In the genomic region with DNA sequence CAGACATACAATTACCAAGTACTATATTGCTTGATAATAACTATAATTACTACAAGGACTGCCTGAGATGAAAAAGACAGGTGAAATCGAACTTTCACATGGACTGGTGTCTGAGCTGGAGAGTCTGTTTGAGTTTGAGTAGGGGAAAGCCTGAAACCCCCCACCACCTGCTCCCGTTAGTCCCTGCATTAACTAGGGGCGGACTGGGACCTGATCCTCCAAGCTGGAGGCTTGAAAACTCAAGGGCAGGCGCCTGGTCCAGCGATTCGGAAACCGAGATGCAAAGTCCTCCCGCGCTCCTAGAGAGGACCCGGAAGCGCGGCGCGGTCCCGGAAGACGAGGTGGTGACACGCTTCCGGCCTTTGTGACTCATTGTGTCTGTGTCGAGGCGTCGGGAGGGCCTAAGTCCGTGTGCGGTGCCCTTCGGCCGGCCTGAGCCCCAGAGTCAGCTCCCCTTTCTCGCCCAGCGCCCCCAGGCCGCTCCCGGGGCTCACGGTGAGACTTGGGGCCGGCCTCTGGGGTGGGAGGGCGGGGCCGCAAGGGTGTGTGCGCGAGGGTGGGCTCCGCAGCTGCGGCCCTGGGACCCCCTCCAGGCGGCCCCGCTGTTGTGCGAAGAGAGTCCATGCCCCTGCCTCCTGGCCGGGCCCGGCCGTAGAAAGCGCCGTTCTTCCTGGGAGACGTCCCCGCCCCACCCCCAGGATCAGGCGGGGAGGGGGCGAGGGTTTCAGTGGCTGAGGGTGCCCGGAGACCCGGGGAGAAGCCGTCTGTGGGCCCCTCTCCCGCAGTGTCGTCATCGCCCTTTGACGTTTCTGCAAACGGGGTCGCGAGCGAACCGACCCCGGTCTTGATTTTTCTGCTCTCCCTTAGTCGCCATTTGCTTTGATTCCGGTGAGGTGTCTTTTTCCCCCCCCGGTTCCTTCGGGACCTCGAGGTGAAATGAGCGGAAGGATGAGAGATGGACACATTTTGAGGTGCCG, we compare ENCODE assay signal across 1 cellular context.
TF ChIP-seq lines count a peak whose summit lies in the region.

Gene ZKSCAN1 (plus strand): TSS at position 365 of the 977 bp plus-strand sequence. CDS start 7,911 bp downstream, outside the sequence.

TF ChIP-seq in HepG2, 621 proteins besides CTCF, POLR2A, EP300 and RAD21 (continued from another document and continues in another):
- TF ChIP-seq, protein P1, sequence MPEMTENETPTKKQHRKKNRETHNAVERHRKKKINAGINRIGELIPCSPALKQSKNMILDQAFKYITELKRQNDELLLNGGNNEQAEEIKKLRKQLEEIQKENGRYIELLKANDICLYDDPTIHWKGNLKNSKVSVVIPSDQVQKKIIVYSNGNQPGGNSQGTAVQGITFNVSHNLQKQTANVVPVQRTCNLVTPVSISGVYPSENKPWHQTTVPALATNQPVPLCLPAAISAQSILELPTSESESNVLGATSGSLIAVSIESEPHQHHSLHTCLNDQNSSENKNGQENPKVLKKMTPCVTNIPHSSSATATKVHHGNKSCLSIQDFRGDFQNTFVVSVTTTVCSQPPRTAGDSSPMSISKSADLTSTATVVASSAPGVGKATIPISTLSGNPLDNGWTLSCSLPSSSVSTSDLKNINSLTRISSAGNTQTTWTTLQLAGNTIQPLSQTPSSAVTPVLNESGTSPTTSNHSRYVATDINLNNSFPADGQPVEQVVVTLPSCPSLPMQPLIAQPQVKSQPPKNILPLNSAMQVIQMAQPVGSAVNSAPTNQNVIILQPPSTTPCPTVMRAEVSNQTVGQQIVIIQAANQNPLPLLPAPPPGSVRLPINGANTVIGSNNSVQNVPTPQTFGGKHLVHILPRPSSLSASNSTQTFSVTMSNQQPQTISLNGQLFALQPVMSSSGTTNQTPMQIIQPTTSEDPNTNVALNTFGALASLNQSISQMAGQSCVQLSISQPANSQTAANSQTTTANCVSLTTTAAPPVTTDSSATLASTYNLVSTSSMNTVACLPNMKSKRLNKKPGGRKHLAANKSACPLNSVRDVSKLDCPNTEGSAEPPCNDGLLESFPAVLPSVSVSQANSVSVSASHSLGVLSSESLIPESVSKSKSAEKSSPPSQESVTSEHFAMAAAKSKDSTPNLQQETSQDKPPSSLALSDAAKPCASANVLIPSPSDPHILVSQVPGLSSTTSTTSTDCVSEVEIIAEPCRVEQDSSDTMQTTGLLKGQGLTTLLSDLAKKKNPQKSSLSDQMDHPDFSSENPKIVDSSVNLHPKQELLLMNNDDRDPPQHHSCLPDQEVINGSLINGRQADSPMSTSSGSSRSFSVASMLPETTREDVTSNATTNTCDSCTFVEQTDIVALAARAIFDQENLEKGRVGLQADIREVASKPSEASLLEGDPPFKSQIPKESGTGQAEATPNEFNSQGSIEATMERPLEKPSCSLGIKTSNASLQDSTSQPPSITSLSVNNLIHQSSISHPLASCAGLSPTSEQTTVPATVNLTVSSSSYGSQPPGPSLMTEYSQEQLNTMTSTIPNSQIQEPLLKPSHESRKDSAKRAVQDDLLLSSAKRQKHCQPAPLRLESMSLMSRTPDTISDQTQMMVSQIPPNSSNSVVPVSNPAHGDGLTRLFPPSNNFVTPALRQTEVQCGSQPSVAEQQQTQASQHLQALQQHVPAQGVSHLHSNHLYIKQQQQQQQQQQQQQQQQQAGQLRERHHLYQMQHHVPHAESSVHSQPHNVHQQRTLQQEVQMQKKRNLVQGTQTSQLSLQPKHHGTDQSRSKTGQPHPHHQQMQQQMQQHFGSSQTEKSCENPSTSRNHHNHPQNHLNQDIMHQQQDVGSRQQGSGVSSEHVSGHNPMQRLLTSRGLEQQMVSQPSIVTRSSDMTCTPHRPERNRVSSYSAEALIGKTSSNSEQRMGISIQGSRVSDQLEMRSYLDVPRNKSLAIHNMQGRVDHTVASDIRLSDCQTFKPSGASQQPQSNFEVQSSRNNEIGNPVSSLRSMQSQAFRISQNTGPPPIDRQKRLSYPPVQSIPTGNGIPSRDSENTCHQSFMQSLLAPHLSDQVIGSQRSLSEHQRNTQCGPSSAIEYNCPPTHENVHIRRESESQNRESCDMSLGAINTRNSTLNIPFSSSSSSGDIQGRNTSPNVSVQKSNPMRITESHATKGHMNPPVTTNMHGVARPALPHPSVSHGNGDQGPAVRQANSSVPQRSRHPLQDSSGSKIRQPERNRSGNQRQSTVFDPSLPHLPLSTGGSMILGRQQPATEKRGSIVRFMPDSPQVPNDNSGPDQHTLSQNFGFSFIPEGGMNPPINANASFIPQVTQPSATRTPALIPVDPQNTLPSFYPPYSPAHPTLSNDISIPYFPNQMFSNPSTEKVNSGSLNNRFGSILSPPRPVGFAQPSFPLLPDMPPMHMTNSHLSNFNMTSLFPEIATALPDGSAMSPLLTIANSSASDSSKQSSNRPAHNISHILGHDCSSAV (CRISPR knock-in tag; IDR thresholded peaks at IDR 0.05; ENCODE audit: borderline replicate concordance) = no peak
- peak; percentile 68; the same call in 1 of the 2 replicates for TF ChIP-seq ZNF772 (CRISPR knock-in tag; IDR thresholded peaks at IDR 0.05)
- no peak; a peak in 1 of 4 replicates for TF ChIP-seq NR2F1 (CRISPR knock-in tag; IDR thresholded peaks at IDR 0.05)
- TF ChIP-seq ZNF329 (CRISPR knock-in tag; IDR thresholded peaks at IDR 0.05; ENCODE audit: low read depth) = no peak
- TF ChIP-seq, protein P2, sequence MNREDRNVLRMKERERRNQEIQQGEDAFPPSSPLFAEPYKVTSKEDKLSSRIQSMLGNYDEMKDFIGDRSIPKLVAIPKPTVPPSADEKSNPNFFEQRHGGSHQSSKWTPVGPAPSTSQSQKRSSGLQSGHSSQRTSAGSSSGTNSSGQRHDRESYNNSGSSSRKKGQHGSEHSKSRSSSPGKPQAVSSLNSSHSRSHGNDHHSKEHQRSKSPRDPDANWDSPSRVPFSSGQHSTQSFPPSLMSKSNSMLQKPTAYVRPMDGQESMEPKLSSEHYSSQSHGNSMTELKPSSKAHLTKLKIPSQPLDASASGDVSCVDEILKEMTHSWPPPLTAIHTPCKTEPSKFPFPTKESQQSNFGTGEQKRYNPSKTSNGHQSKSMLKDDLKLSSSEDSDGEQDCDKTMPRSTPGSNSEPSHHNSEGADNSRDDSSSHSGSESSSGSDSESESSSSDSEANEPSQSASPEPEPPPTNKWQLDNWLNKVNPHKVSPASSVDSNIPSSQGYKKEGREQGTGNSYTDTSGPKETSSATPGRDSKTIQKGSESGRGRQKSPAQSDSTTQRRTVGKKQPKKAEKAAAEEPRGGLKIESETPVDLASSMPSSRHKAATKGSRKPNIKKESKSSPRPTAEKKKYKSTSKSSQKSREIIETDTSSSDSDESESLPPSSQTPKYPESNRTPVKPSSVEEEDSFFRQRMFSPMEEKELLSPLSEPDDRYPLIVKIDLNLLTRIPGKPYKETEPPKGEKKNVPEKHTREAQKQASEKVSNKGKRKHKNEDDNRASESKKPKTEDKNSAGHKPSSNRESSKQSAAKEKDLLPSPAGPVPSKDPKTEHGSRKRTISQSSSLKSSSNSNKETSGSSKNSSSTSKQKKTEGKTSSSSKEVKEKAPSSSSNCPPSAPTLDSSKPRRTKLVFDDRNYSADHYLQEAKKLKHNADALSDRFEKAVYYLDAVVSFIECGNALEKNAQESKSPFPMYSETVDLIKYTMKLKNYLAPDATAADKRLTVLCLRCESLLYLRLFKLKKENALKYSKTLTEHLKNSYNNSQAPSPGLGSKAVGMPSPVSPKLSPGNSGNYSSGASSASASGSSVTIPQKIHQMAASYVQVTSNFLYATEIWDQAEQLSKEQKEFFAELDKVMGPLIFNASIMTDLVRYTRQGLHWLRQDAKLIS (CRISPR knock-in tag; IDR thresholded peaks at IDR 0.05) = no peak; the same call in 1 of the 2 replicates
- TF ChIP-seq, protein P3, sequence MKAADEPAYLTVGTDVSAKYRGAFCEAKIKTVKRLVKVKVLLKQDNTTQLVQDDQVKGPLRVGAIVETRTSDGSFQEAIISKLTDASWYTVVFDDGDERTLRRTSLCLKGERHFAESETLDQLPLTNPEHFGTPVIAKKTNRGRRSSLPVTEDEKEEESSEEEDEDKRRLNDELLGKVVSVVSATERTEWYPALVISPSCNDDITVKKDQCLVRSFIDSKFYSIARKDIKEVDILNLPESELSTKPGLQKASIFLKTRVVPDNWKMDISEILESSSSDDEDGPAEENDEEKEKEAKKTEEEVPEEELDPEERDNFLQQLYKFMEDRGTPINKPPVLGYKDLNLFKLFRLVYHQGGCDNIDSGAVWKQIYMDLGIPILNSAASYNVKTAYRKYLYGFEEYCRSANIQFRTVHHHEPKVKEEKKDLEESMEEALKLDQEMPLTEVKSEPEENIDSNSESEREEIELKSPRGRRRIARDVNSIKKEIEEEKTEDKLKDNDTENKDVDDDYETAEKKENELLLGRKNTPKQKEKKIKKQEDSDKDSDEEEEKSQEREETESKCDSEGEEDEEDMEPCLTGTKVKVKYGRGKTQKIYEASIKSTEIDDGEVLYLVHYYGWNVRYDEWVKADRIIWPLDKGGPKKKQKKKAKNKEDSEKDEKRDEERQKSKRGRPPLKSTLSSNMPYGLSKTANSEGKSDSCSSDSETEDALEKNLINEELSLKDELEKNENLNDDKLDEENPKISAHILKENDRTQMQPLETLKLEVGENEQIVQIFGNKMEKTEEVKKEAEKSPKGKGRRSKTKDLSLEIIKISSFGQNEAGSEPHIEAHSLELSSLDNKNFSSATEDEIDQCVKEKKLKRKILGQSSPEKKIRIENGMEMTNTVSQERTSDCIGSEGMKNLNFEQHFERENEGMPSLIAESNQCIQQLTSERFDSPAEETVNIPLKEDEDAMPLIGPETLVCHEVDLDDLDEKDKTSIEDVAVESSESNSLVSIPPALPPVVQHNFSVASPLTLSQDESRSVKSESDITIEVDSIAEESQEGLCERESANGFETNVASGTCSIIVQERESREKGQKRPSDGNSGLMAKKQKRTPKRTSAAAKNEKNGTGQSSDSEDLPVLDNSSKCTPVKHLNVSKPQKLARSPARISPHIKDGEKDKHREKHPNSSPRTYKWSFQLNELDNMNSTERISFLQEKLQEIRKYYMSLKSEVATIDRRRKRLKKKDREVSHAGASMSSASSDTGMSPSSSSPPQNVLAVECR (CRISPR knock-in tag; IDR thresholded peaks at IDR 0.05; ENCODE audit: borderline replicate concordance) = peak; percentile 82; the same call in 1 of the 2 replicates
- TF ChIP-seq ZNF747 (CRISPR knock-in tag; IDR thresholded peaks at IDR 0.05; ENCODE audit: borderline replicate concordance) = peak; percentile 56; the same call in 1 of the 2 replicates
- no peak for TF ChIP-seq TBX3 (IDR thresholded peaks at IDR 0.05; ENCODE audit: borderline replicate concordance)
- TF ChIP-seq ZNF44 (CRISPR knock-in tag; IDR thresholded peaks at IDR 0.05) = no peak
- peak; percentile 52; the same call in 1 of the 2 replicates for TF ChIP-seq ZNF782 (CRISPR knock-in tag; IDR thresholded peaks at IDR 0.05; ENCODE audit: borderline replicate concordance)
- TF ChIP-seq ZNF142 (CRISPR knock-in tag; IDR thresholded peaks at IDR 0.05) = peak; percentile 33; the same call in 1 of the 2 replicates
- TF ChIP-seq ZNF674 (CRISPR knock-in tag; IDR thresholded peaks at IDR 0.05; ENCODE audit: low read depth) = no peak
- TF ChIP-seq TCF12 (IDR thresholded peaks at IDR 0.05) = no peak
- no peak for TF ChIP-seq TCF12 (CRISPR knock-in tag; IDR thresholded peaks at IDR 0.05)
- peak; percentile 84 for TF ChIP-seq ZBTB38 (CRISPR knock-in tag; IDR thresholded peaks at IDR 0.05)
- no peak for TF ChIP-seq GTF3A (CRISPR knock-in tag; conservative IDR thresholded peaks at IDR 0.05)
- no peak; the same call in 1 of the 2 replicates for TF ChIP-seq SOX13 (IDR thresholded peaks at IDR 0.05)
- peak in 1 of 2 experiments; percentile 83; a peak in 2 of 4 replicates for TF ChIP-seq SOX13 (CRISPR knock-in tag; conservative IDR thresholded peaks at IDR 0.05 in 1 of 2, IDR thresholded peaks at IDR 0.05 in 1 of 2)
- TF ChIP-seq SMARCC2 (IDR thresholded peaks at IDR 0.05) = no peak
- no peak for TF ChIP-seq ZNF354B (CRISPR knock-in tag; IDR thresholded peaks at IDR 0.05)
- TF ChIP-seq ZNF510 (CRISPR knock-in tag; IDR thresholded peaks at IDR 0.05; ENCODE audit: low read depth) = peak; percentile 21; the same call in 1 of the 2 replicates
- peak; percentile 66; the same call in 1 of the 2 replicates for TF ChIP-seq HOXA5 (CRISPR knock-in tag; IDR thresholded peaks at IDR 0.05)
- no peak for TF ChIP-seq RORA (CRISPR knock-in tag; IDR thresholded peaks at IDR 0.05)
- TF ChIP-seq FOXK2 (IDR thresholded peaks at IDR 0.05) = 0 out of 2 replicates have a peak, but pooled peaks have one; percentile 9
- no peak for TF ChIP-seq KAT7 (CRISPR knock-in tag; IDR thresholded peaks at IDR 0.05; ENCODE audit: borderline replicate concordance)
- TF ChIP-seq ZBTB7B (CRISPR knock-in tag; IDR thresholded peaks at IDR 0.05) = no peak
- TF ChIP-seq ELF1 (CRISPR knock-in tag; IDR thresholded peaks at IDR 0.05) = peak; percentile 98
